Comparison of ENCODE assay signal across 1 cellular context in genomic region chr11:1564535-1565172, GRCh38.
TF ChIP-seq lines count a peak whose summit lies in the region.

No MANE protein-coding gene starts in this region.

TF ChIP-seq in HepG2, 621 proteins besides CTCF, POLR2A, EP300 and RAD21:
- TF ChIP-seq RXRA (CRISPR knock-in tag; IDR thresholded peaks at IDR 0.05) (no peak), CREB1 (IDR thresholded peaks at IDR 0.05) (0 out of 2 replicates have a peak, but pooled peaks have one; percentile 40), CREB1 (CRISPR knock-in tag; IDR thresholded peaks at IDR 0.05) (no peak), ZBTB33 (CRISPR knock-in tag; IDR thresholded peaks at IDR 0.05) (peak; percentile 40; the same call in 1 of the 2 replicates)
TF ChIP-seq in HepG2: peak in this region for 2.
